ENCODE assay signal across 33 cellular contexts in the genomic region with DNA sequence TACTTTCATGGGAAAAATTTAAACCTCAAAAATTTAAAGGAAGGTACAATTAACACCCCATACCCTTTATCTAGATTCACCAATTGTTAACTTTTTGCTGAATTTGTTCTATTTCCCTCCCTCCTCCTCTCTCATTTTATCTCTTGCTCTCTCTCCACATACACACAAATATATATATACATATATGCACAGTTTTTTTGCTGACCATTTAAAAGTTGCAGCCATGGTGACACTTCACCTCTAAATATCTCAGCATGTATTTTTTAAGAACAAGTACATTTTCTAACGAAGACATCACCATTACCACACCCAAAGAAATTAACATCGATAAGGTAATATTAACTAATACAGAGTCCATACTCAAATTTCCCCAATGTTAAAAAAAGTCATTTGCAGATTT.
"Had no signal": no experiment of that assay in that cellular context is flagged by ENCODE, and none has a peak within 500 bp of the region (broad histone marks: within the 10 kb centered on the region; RNA-seq: fewer than 3 reads in every experiment).

No MANE protein-coding gene starts in this region.

- H3K9me3 ChIP-seq: adrenal gland, body of pancreas, breast epithelium had no signal

- FAIRE-seq: astrocyte, TTC549 had no signal

- H3K4me3 Mint-ChIP-seq: activated B cell treated with CpG ODN at 0.5 μM for 24 hours; activated CD4-positive, alpha-beta memory T cell treated with anti-CD3 and anti-CD28 coated beads for 36 hours; activated CD4-positive, alpha-beta T cell treated with anti-CD3 and anti-CD28 coated beads, Interleukin-2, amount 10 ng/mL, durations not matched to agents 24 days and 14 days; activated CD8-positive, alpha-beta T cell treated with anti-CD3 and anti-CD28 coated beads for 36 hours; activated naive CD4-positive, alpha-beta T cell treated with anti-CD3 and anti-CD28 coated beads, Interleukin-2, amount 10 ng/mL, durations not matched to agents 7 days and 5 days; activated naive CD8-positive, alpha-beta T cell treated with anti-CD3 and anti-CD28 coated beads for 36 hours; activated T-cell treated with anti-CD3 and anti-CD28 coated beads, Interleukin-2, amount 50 U/mL, for 4 hours; activated T-cell treated with anti-CD3 and anti-CD28 coated beads, Interleukin-2, amount 50 U/mL, for 72 hours; activated T-helper 1 cell treated with anti-CD3 and anti-CD28 coated beads, Interleukin-12 subunit alpha, Interleukin-12 subunit beta, Interleukin-2, Interleukin-4 antibody, amounts not matched to agents 30 ng/mL and 10 ng/mL and 1 ng/mL, durations not matched to agents 14 hours and 24 hours and 36 hours; activated T-helper 17 cell treated with anti-CD3 and anti-CD28 coated beads, Interleukin-2, amount 50 U/mL, for 72 hours; T-cell; T-helper 17 cell had no signal

- H3K4me1 Mint-ChIP-seq: activated B cell treated with CpG ODN at 0.5 μM for 24 hours; activated CD4-positive, alpha-beta T cell treated with anti-CD3 and anti-CD28 coated beads, Interleukin-2, amount 10 ng/mL, durations not matched to agents 24 days and 14 days; activated naive CD4-positive, alpha-beta T cell treated with anti-CD3 and anti-CD28 coated beads, Interleukin-2, amount 10 ng/mL, durations not matched to agents 7 days and 5 days; activated T-helper 17 cell treated with anti-CD3 and anti-CD28 coated beads, Interleukin-2, amount 50 U/mL, for 72 hours; T-cell had no signal

- ATAC-seq: activated CD8-positive, alpha-beta T cell treated with anti-CD3 and anti-CD28 coated beads for 36 hours; activated naive CD4-positive, alpha-beta T cell treated with anti-CD3 and anti-CD28 coated beads, Interleukin-2, amount 50 U/mL, for 72 hours; activated T-cell treated with anti-CD3 and anti-CD28 coated beads, Interleukin-2, amount 50 U/mL, for 4 hours; activated T-cell treated with anti-CD3 and anti-CD28 coated beads, Interleukin-2, amount 50 U/mL, for 72 hours; activated T-helper 17 cell treated with anti-CD3 and anti-CD28 coated beads, Interleukin-2, amount 50 U/mL, for 72 hours; body of pancreas; T-cell; T-helper 17 cell had no signal

- H3K27ac Mint-ChIP-seq: activated B cell treated with CpG ODN at 0.5 μM for 24 hours; activated CD4-positive, alpha-beta memory T cell treated with anti-CD3 and anti-CD28 coated beads for 36 hours; activated CD4-positive, alpha-beta T cell treated with anti-CD3 and anti-CD28 coated beads, Interleukin-2, amount 10 ng/mL, durations not matched to agents 24 days and 14 days; activated CD8-positive, alpha-beta T cell treated with anti-CD3 and anti-CD28 coated beads for 36 hours; activated naive CD4-positive, alpha-beta T cell treated with anti-CD3 and anti-CD28 coated beads, Interleukin-2, amount 10 ng/mL, durations not matched to agents 7 days and 5 days; activated naive CD4-positive, alpha-beta T cell treated with anti-CD3 and anti-CD28 coated beads, Interleukin-2, amount 50 U/mL, for 72 hours; activated naive CD8-positive, alpha-beta T cell treated with anti-CD3 and anti-CD28 coated beads for 36 hours; activated T-cell treated with anti-CD3 and anti-CD28 coated beads, Interleukin-2, amount 50 U/mL, for 72 hours; activated T-helper 1 cell treated with anti-CD3 and anti-CD28 coated beads, Interleukin-12 subunit alpha, Interleukin-12 subunit beta, Interleukin-2, Interleukin-4 antibody, amounts not matched to agents 30 ng/mL and 10 ng/mL and 1 ng/mL, durations not matched to agents 14 hours and 24 hours and 36 hours; activated T-helper 17 cell treated with anti-CD3 and anti-CD28 coated beads, Interleukin-2, amount 50 U/mL, for 72 hours; T-cell; T-helper 17 cell had no signal

- H3K9me3 Mint-ChIP-seq: activated B cell treated with CpG ODN at 0.5 μM for 24 hours; activated CD4-positive, alpha-beta memory T cell treated with anti-CD3 and anti-CD28 coated beads for 36 hours; activated CD4-positive, alpha-beta T cell treated with anti-CD3 and anti-CD28 coated beads, Interleukin-2, amount 10 ng/mL, durations not matched to agents 24 days and 14 days; activated CD8-positive, alpha-beta T cell treated with anti-CD3 and anti-CD28 coated beads for 36 hours; activated naive CD4-positive, alpha-beta T cell treated with anti-CD3 and anti-CD28 coated beads, Interleukin-2, amount 10 ng/mL, durations not matched to agents 7 days and 5 days; activated naive CD4-positive, alpha-beta T cell treated with anti-CD3 and anti-CD28 coated beads, Interleukin-2, amount 50 U/mL, for 72 hours; activated naive CD8-positive, alpha-beta T cell treated with anti-CD3 and anti-CD28 coated beads for 36 hours; activated T-cell treated with anti-CD3 and anti-CD28 coated beads, Interleukin-2, amount 50 U/mL, for 4 hours; activated T-cell treated with anti-CD3 and anti-CD28 coated beads, Interleukin-2, amount 50 U/mL, for 72 hours; activated T-helper 1 cell treated with anti-CD3 and anti-CD28 coated beads, Interleukin-12 subunit alpha, Interleukin-12 subunit beta, Interleukin-2, Interleukin-4 antibody, amounts not matched to agents 30 ng/mL and 10 ng/mL and 1 ng/mL, durations not matched to agents 14 hours and 24 hours and 36 hours; activated T-helper 17 cell treated with anti-CD3 and anti-CD28 coated beads, Interleukin-2, amount 50 U/mL, for 72 hours; T-cell had no signal

- DNase-seq: activated B cell treated with CpG ODN at 0.5 μM for 24 hours; activated CD4-positive, alpha-beta memory T cell treated with anti-CD3 and anti-CD28 coated beads for 36 hours; activated CD4-positive, alpha-beta T cell treated with anti-CD3 and anti-CD28 coated beads for 4 hours; activated CD4-positive, alpha-beta T cell treated with anti-CD3 and anti-CD28 coated beads, Interleukin-2, amount 10 ng/mL, durations not matched to agents 24 days and 14 days; activated CD4-positive, alpha-beta T cell treated with anti-CD3 and anti-CD28 coated beads, Interleukin-2, amount 50 U/mL, for 1 hour; activated CD4-positive, alpha-beta T cell treated with anti-CD3 and anti-CD28 coated beads, Interleukin-2, amount 50 U/mL, for 4 hours; activated CD4-positive, CD25-positive, alpha-beta regulatory T cell treated with anti-CD3 and anti-CD28 coated beads, Interleukin-2, amount 50 U/mL, for 72 hours; activated CD8-positive, alpha-beta memory T cell treated with anti-CD3 and anti-CD28 coated beads, Interleukin-2, amount 50 U/mL, for 4 hours; activated CD8-positive, alpha-beta T cell treated with anti-CD3 and anti-CD28 coated beads for 36 hours; activated effector memory CD4-positive, alpha-beta T cell treated with Interleukin-2 at 50 U/mL for 16 hours; activated gamma-delta T cell; activated naive CD4-positive, alpha-beta T cell treated with anti-CD3 and anti-CD28 coated beads, Interleukin-2, amount 10 ng/mL, durations not matched to agents 7 days and 5 days; activated naive CD4-positive, alpha-beta T cell treated with Interleukin-2 at 50 U/mL for 16 hours; activated naive CD8-positive, alpha-beta T cell treated with anti-CD3 and anti-CD28 coated beads for 36 hours; activated T-cell treated with anti-CD3 and anti-CD28 coated beads for 4 hours; activated T-cell treated with anti-CD3 and anti-CD28 coated beads, Interleukin-2, amount 50 U/mL, for 1 hour; activated T-cell treated with anti-CD3 and anti-CD28 coated beads, Interleukin-2, amount 50 U/mL, for 4 hours; activated T-cell treated with anti-CD3 and anti-CD28 coated beads, Interleukin-2, amount 50 U/mL, for 72 hours; adrenal gland; amniotic stem cell; aorta; body of pancreas; brain microvascular endothelial cell; central memory CD4-positive, alpha-beta T cell; T-cell; T-helper 17 cell had no signal

- H3K36me3 ChIP-seq: breast epithelium had no signal

- H3K27ac ChIP-seq: adrenal gland, body of pancreas, brain microvascular endothelial cell, breast epithelium, VCaP had no signal

- H3K4me1 ChIP-seq: body of pancreas, breast epithelium had no signal

- H3K27me3 Mint-ChIP-seq: activated B cell treated with CpG ODN at 0.5 μM for 24 hours; activated CD4-positive, alpha-beta memory T cell treated with anti-CD3 and anti-CD28 coated beads for 36 hours; activated CD4-positive, alpha-beta T cell treated with anti-CD3 and anti-CD28 coated beads, Interleukin-2, amount 10 ng/mL, durations not matched to agents 24 days and 14 days; activated CD8-positive, alpha-beta T cell treated with anti-CD3 and anti-CD28 coated beads for 36 hours; activated naive CD4-positive, alpha-beta T cell treated with anti-CD3 and anti-CD28 coated beads, Interleukin-2, amount 10 ng/mL, durations not matched to agents 7 days and 5 days; activated naive CD8-positive, alpha-beta T cell treated with anti-CD3 and anti-CD28 coated beads for 36 hours; activated T-helper 17 cell treated with anti-CD3 and anti-CD28 coated beads, Interleukin-2, amount 50 U/mL, for 72 hours; T-cell; T-helper 17 cell had no signal

- H3K4me3 ChIP-seq: adrenal gland, body of pancreas, breast epithelium had no signal

- H3K27me3 ChIP-seq: adrenal gland, body of pancreas, brain microvascular endothelial cell, breast epithelium had no signal
